Comparison of ENCODE assay signal across 1 cellular context in the genomic region with DNA sequence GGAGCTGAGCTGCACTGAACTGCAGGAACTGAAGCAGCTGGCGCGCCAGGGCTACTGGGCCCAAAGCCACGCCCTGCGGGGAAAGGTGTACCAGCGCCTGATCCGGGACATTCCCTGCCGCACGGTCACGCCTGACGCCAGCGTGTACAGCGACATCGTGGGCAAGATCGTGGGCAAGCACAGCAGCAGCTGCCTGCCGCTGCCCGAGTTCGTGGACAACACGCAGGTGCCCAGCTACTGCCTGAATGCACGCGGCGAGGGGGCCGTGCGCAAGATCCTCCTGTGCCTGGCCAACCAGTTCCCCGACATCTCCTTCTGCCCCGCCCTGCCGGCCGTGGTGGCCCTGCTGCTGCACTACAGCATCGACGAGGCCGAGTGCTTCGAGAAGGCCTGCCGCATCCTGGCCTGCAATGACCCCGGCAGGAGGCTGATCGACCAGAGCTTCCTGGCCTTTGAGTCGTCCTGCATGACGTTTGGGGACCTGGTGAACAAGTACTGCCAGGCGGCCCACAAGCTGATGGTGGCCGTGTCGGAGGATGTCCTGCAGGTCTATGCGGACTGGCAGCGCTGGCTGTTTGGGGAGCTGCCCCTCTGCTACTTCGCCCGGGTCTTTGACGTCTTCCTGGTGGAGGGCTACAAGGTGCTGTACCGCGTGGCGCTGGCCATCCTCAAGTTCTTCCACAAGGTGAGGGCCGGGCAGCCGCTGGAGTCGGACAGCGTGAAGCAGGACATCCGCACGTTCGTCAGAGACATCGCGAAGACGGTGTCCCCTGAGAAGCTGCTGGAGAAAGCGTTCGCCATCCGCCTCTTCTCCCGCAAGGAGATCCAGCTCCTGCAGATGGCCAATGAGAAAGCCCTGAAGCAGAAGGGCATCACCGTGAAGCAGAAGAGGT.
TF ChIP-seq lines count a peak whose summit lies in the region.

No MANE protein-coding gene starts in this region.

TF ChIP-seq in WTC11, 78 proteins besides CTCF, POLR2A, EP300 and RAD21 (continued from another document):
- TF ChIP-seq, protein P1, sequence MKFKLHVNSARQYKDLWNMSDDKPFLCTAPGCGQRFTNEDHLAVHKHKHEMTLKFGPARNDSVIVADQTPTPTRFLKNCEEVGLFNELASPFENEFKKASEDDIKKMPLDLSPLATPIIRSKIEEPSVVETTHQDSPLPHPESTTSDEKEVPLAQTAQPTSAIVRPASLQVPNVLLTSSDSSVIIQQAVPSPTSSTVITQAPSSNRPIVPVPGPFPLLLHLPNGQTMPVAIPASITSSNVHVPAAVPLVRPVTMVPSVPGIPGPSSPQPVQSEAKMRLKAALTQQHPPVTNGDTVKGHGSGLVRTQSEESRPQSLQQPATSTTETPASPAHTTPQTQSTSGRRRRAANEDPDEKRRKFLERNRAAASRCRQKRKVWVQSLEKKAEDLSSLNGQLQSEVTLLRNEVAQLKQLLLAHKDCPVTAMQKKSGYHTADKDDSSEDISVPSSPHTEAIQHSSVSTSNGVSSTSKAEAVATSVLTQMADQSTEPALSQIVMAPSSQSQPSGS (CRISPR knock-in tag; IDR thresholded peaks at IDR 0.05; ENCODE audit: borderline replicate concordance, low read depth): no peak
- TF ChIP-seq HMGA2 (CRISPR knock-in tag; IDR thresholded peaks at IDR 0.05) (no peak), PRDM15 (CRISPR knock-in tag; IDR thresholded peaks at IDR 0.05) (no peak), SMAD4 (CRISPR knock-in tag; IDR thresholded peaks at IDR 0.05) (no peak), E2F1 (CRISPR knock-in tag; IDR thresholded peaks at IDR 0.05) (no peak), ZBTB21 (CRISPR knock-in tag; IDR thresholded peaks at IDR 0.05; ENCODE audit: borderline replicate concordance) (no peak), FOXP1 (CRISPR knock-in tag; IDR thresholded peaks at IDR 0.05; ENCODE audit: borderline replicate concordance) (no peak), CREM (CRISPR knock-in tag; IDR thresholded peaks at IDR 0.05) (no peak), IRF1 (CRISPR knock-in tag; IDR thresholded peaks at IDR 0.05) (no peak), IRF2 (CRISPR knock-in tag; IDR thresholded peaks at IDR 0.05; ENCODE audit: borderline replicate concordance, low read depth) (no peak), MLX (CRISPR knock-in tag; IDR thresholded peaks at IDR 0.05) (no peak)
- TF ChIP-seq, protein P2, sequence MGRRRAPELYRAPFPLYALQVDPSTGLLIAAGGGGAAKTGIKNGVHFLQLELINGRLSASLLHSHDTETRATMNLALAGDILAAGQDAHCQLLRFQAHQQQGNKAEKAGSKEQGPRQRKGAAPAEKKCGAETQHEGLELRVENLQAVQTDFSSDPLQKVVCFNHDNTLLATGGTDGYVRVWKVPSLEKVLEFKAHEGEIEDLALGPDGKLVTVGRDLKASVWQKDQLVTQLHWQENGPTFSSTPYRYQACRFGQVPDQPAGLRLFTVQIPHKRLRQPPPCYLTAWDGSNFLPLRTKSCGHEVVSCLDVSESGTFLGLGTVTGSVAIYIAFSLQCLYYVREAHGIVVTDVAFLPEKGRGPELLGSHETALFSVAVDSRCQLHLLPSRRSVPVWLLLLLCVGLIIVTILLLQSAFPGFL (CRISPR knock-in tag; IDR thresholded peaks at IDR 0.05; ENCODE audit: borderline replicate concordance): no peak
- TF ChIP-seq, protein P3, sequence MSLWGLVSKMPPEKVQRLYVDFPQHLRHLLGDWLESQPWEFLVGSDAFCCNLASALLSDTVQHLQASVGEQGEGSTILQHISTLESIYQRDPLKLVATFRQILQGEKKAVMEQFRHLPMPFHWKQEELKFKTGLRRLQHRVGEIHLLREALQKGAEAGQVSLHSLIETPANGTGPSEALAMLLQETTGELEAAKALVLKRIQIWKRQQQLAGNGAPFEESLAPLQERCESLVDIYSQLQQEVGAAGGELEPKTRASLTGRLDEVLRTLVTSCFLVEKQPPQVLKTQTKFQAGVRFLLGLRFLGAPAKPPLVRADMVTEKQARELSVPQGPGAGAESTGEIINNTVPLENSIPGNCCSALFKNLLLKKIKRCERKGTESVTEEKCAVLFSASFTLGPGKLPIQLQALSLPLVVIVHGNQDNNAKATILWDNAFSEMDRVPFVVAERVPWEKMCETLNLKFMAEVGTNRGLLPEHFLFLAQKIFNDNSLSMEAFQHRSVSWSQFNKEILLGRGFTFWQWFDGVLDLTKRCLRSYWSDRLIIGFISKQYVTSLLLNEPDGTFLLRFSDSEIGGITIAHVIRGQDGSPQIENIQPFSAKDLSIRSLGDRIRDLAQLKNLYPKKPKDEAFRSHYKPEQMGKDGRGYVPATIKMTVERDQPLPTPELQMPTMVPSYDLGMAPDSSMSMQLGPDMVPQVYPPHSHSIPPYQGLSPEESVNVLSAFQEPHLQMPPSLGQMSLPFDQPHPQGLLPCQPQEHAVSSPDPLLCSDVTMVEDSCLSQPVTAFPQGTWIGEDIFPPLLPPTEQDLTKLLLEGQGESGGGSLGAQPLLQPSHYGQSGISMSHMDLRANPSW (CRISPR knock-in tag; conservative IDR thresholded peaks at IDR 0.05; ENCODE audit: low read depth): no peak
- TF ChIP-seq, protein P4, sequence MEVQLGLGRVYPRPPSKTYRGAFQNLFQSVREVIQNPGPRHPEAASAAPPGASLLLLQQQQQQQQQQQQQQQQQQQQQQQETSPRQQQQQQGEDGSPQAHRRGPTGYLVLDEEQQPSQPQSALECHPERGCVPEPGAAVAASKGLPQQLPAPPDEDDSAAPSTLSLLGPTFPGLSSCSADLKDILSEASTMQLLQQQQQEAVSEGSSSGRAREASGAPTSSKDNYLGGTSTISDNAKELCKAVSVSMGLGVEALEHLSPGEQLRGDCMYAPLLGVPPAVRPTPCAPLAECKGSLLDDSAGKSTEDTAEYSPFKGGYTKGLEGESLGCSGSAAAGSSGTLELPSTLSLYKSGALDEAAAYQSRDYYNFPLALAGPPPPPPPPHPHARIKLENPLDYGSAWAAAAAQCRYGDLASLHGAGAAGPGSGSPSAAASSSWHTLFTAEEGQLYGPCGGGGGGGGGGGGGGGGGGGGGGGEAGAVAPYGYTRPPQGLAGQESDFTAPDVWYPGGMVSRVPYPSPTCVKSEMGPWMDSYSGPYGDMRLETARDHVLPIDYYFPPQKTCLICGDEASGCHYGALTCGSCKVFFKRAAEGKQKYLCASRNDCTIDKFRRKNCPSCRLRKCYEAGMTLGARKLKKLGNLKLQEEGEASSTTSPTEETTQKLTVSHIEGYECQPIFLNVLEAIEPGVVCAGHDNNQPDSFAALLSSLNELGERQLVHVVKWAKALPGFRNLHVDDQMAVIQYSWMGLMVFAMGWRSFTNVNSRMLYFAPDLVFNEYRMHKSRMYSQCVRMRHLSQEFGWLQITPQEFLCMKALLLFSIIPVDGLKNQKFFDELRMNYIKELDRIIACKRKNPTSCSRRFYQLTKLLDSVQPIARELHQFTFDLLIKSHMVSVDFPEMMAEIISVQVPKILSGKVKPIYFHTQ (CRISPR knock-in tag; IDR thresholded peaks at IDR 0.05): no peak
- TF ChIP-seq, protein P5, sequence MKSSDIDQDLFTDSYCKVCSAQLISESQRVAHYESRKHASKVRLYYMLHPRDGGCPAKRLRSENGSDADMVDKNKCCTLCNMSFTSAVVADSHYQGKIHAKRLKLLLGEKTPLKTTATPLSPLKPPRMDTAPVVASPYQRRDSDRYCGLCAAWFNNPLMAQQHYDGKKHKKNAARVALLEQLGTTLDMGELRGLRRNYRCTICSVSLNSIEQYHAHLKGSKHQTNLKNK (CRISPR knock-in tag; IDR thresholded peaks at IDR 0.05): no peak
